Comparison of ENCODE assay signal across 8 cellular contexts in genomic region chr4:140153744-140154571, GRCh38. TPM values are rescaled to one million over a fixed set of nuclear protein-coding genes. Genes with fewer than 3 reads are reported as not detected.
DNase-seq lines count a peak whose midpoint lies in the region; FAIRE-seq and TF ChIP-seq lines count a peak whose summit lies in the region.

Gene MAML3 (minus strand): TSS chr4:140154184. CDS start chr4:140153327, 857 bp downstream.

- no peak for TF ChIP-seq POLR2A in H54 (IDR thresholded peaks at IDR 0.05; ENCODE audit: low read depth, low read length)

- peak within 1 kb of the TSS; percentile 99 for H3K27ac Mint-ChIP-seq in nephron progenitor cell

- peak within 1 kb of the TSS; percentile 100 for H3K4me3 Mint-ChIP-seq in nephron progenitor cell

- H3K4me3 ChIP-seq in fibroblast of villous mesenchyme (ENCODE audit: low read depth, low read length) = peak within 1 kb of the TSS; percentile 87

- peak; percentile 91 for DNase-seq in CMK (ENCODE audit: low read depth)
- peak; percentile 44 for DNase-seq in H54 (ENCODE audit: insufficient read length, low spot score)
- DNase-seq in MV-4-11 (lab: John Stamatoyannopoulos, UW) = peak; percentile 83
- peak; percentile 75 for DNase-seq in SIG-M5 treated with dmso at 0.1 percent for 504 hours (lab: John Stamatoyannopoulos, UW; ENCODE audit: unreplicated experiment)
- DNase-seq in activated gamma-delta T cell treated with Interleukin-2 at 50 U/mL for 16 hours = peak; percentile 74
- DNase-seq in fibroblast of villous mesenchyme (ENCODE audit: low read depth) = peak; percentile 97
- peak; percentile 97 for DNase-seq in nephron progenitor cell
- peak; percentile 72 to 86 (median 81) for DNase-seq in stimulated activated naive CD4-positive, alpha-beta T cell (lab: John Stamatoyannopoulos, UW)

- no peaks in the 10 kb centered on the region for H3K9me3 Mint-ChIP-seq in nephron progenitor cell

- H3K4me1 Mint-ChIP-seq in nephron progenitor cell = peaks cover 30% of the 10 kb centered on the region

- H3K36me3 Mint-ChIP-seq in nephron progenitor cell (ENCODE audit: low read depth) = no peaks in the 10 kb centered on the region

- TF ChIP-seq CTCF in fibroblast of villous mesenchyme (IDR thresholded peaks at IDR 0.05; ENCODE audit: insufficient read depth, low read depth, low read length) = no peak
- TF ChIP-seq CTCF in nephron progenitor cell (IDR thresholded peaks at IDR 0.05) = no peak

- peaks cover 3% of the 10 kb centered on the region for H3K27me3 Mint-ChIP-seq in nephron progenitor cell (ENCODE audit: low read depth, poor library complexity)

- FAIRE-seq in H54 (lab: Jason Lieb, UNC) = no peak

RNA-seq across cellular contexts. Expression of gene MAML3, which starts in this region (rescaled TPM):
- total RNA-seq in fibroblast of villous mesenchyme = 4.2 and 6.5 TPM in 2 replicates

Comparison
In these comparisons a context has a peak if more than half of its experiments do, and no peak if none do; other contexts are left out.
1. Peak in every context shown above with its lines: DNase-seq and H3K4me3 ChIP-seq.
2. DNase-seq: peak in every context shown above with its lines; median percentile 97 in fibroblast of villous mesenchyme; 97 in nephron progenitor cell; 91 in CMK; 83 in MV-4-11; 81 in stimulated activated naive CD4-positive, alpha-beta T cell; 75 in SIG-M5 treated with dmso at 0.1 percent for 504 hours; 74 in activated gamma-delta T cell treated with Interleukin-2 at 50 U/mL for 16 hours; 44 in H54.